ENCODE assay signal across 1 cellular context in the genomic region with DNA sequence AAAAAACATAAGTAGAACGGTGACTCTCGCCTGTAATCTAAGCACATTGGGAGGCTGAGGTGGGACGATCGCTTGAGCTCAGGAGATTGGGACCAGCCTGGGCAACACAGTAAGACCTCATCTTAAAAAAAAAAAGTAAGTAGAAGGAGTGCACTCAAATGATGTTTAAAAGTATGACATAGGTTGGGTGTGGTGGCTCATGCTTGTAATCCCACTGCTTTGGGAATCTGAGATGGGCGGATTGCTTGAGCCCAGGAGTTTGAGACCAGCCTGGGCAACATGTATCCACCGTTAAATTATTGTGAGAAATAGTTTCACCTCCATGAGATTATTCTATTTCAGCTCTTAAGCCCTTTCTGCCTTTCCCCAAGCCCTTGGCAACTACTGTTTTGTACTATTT.
TF ChIP-seq lines count a peak whose summit lies in the region.

No MANE protein-coding gene starts in this region.

TF ChIP-seq in HEK293, 187 proteins besides CTCF, POLR2A, EP300 and RAD21 (continued from another document):
- TF ChIP-seq ZNF629 (tag by site-specific recombination; IDR thresholded peaks at IDR 0.05), result 0 out of 2 replicates have a peak, but pooled peaks have one; percentile 13
- TF ChIP-seq ZNF555 (tag by site-specific recombination; conservative IDR thresholded peaks at IDR 0.05), result no peak
